Comparison of ENCODE assay signal across 10 cellular contexts in genomic region chr1:6241887-6242740, GRCh38. TPM values are rescaled to one million over a fixed set of nuclear protein-coding genes. Genes with fewer than 3 reads are reported as not detected.
A peak's percentile ranks its signal among the peaks of the same experiment; 100 is the strongest.
DNase-seq lines count a peak whose midpoint lies in the region; ATAC-seq, FAIRE-seq and TF ChIP-seq lines count a peak whose summit lies in the region.
"Had no signal": no experiment of that assay in that cellular context is flagged by ENCODE, and none has a peak within 500 bp of the region (broad histone marks: within the 10 kb centered on the region; RNA-seq: fewer than 3 reads in every experiment).

No MANE protein-coding gene starts in this region.

- BruUV-seq in HepG2 (replicated peaks; lab: Mats Ljungman, UMichigan) = no TSS peak

- H3K9me3 Mint-ChIP-seq in activated T-helper 1 cell treated with anti-CD3 and anti-CD28 coated beads, Interleukin-12 subunit alpha, Interleukin-12 subunit beta, Interleukin-2, Interleukin-4 antibody, amounts not matched to agents 30 ng/mL and 10 ng/mL and 1 ng/mL, durations not matched to agents 14 hours and 24 hours and 36 hours = no peaks in the 10 kb centered on the region
- H3K9me3 Mint-ChIP-seq: nephron had no signal

- POLR2A ChIA-PET in HepG2 (lab: Yijun Ruan, JAX) = interaction anchor here (0.8 to 1.1 kb wide), 2 partner anchors 9 to 37 kb away, joined by 3 read pairs; no protein-coding TSS in a partner anchor

- peaks cover 11 to 40% of the 10 kb centered on the region in 2 experiments; a peak in 4 of 5 replicates for H3K27me3 ChIP-seq in HepG2 (ENCODE audit: control insufficient read depth in 1 of 2, insufficient read depth in 2 of 2, low read length in 2 of 2)

- H3K27ac Mint-ChIP-seq in activated T-helper 1 cell treated with anti-CD3 and anti-CD28 coated beads, Interleukin-12 subunit alpha, Interleukin-12 subunit beta, Interleukin-2, Interleukin-4 antibody, amounts not matched to agents 30 ng/mL and 10 ng/mL and 1 ng/mL, durations not matched to agents 14 hours and 24 hours and 36 hours = no peak overlapping the region
- H3K27ac Mint-ChIP-seq: nephron had no signal

- H4K20me1 ChIP-seq in HepG2 (ENCODE audit: insufficient read depth, low read length) = 0 out of 2 replicates have a peak, but pooled peaks cover 5% of the 10 kb centered on the region

- CTCF ChIA-PET in HepG2 (lab: Yijun Ruan, JAX; ENCODE audit: low intra/inter-chr PET ratio, low total read pairs) = no interaction called here

- no peak for FAIRE-seq in HepG2 (lab: Jason Lieb, UNC)
- FAIRE-seq: K562 had no signal

- TF ChIP-seq POLR2A in HepG2 (IDR thresholded peaks at IDR 0.05; ENCODE audit: insufficient read depth in 1 of 2, low read depth in 2 of 2, low read length in 2 of 2) = no peak

- no peak overlapping the region for H3K27ac ChIP-seq in SK-N-MC
- no peak overlapping the region for H3K27ac ChIP-seq in HepG2 (ENCODE audit: extremely low read length, insufficient read depth, low read length)

- H2AFZ ChIP-seq in HepG2 (ENCODE audit: low read length) = no peak overlapping the region

- peak overlapping the region; percentile 27; the same call in 1 of the 2 replicates for H3K9ac ChIP-seq in ES-I3 (ENCODE audit: low read depth, low read length)
- no peak overlapping the region for H3K9ac ChIP-seq in SK-N-MC (ENCODE audit: insufficient read length)
- no peak overlapping the region for H3K9ac ChIP-seq in HepG2 (ENCODE audit: insufficient read depth, low read depth, low read length)

- TF ChIP-seq CTCF in HepG2 (CRISPR knock-in tag; IDR thresholded peaks at IDR 0.05) = no peak

- H3K4me1 ChIP-seq in ES-I3 (ENCODE audit: insufficient read depth, low read length) = peaks cover 24% of the 10 kb centered on the region
- peaks cover 60% of the 10 kb centered on the region for H3K4me1 ChIP-seq in HepG2 (ENCODE audit: insufficient read depth, low read length)

- no peaks in the 10 kb centered on the region for H3K36me3 ChIP-seq in ES-I3 (ENCODE audit: insufficient read depth, low read length)
- H3K36me3 ChIP-seq in SK-N-MC (ENCODE audit: insufficient read depth, low read length) = no peaks in the 10 kb centered on the region
- H3K36me3 ChIP-seq in HepG2 (replicated peaks in 1 of 2; ENCODE audit: control insufficient read depth in 1 of 2, insufficient read depth in 2 of 2, low read length in 2 of 2) = no peaks in the 10 kb centered on the region

- DNase-seq in SK-N-MC (ENCODE audit: low read depth, low spot score) (no peak), HepG2 (ENCODE audit: low spot score) (no peak), activated T-cell treated with anti-CD3 and anti-CD28 coated beads for 4 hours (no peak)
- DNase-seq in activated CD4-positive, alpha-beta T cell treated with anti-CD3 and anti-CD28 coated beads for 1 hour = no peak
- no peak for DNase-seq in activated T-helper 1 cell treated with anti-CD3 and anti-CD28 coated beads, Interleukin-12 subunit alpha, Interleukin-12 subunit beta, Interleukin-2, Interleukin-4 antibody, amounts not matched to agents 30 ng/mL and 10 ng/mL and 1 ng/mL, durations not matched to agents 14 hours and 24 hours and 36 hours (ENCODE audit: low spot score)
- DNase-seq: DND-41, foreskin melanocyte had no signal

- peaks cover 11% of the 10 kb centered on the region for H3K4me1 Mint-ChIP-seq in activated T-helper 1 cell treated with anti-CD3 and anti-CD28 coated beads, Interleukin-12 subunit alpha, Interleukin-12 subunit beta, Interleukin-2, Interleukin-4 antibody, amounts not matched to agents 30 ng/mL and 10 ng/mL and 1 ng/mL, durations not matched to agents 14 hours and 24 hours and 36 hours (ENCODE audit: low read depth)

- no peak for TF ChIP-seq RAD21 in HepG2 (CRISPR knock-in tag; IDR thresholded peaks at IDR 0.05)

- TF ChIP-seq EP300 in HepG2 (IDR thresholded peaks at IDR 0.05; ENCODE audit: low read depth in 2 of 2, low read length in 2 of 2) (no peak), HepG2 (CRISPR knock-in tag; IDR thresholded peaks at IDR 0.05; ENCODE audit: borderline replicate concordance) (no peak)

- no peak for ATAC-seq in HepG2
- ATAC-seq: K562 had no signal

- H3K27me3 Mint-ChIP-seq in activated T-helper 1 cell treated with anti-CD3 and anti-CD28 coated beads, Interleukin-12 subunit alpha, Interleukin-12 subunit beta, Interleukin-2, Interleukin-4 antibody, amounts not matched to agents 30 ng/mL and 10 ng/mL and 1 ng/mL, durations not matched to agents 14 hours and 24 hours and 36 hours (ENCODE audit: insufficient read depth) = peaks cover 48% of the 10 kb centered on the region

- peaks cover 3% of the 10 kb centered on the region for H3K36me3 Mint-ChIP-seq in activated T-helper 1 cell treated with anti-CD3 and anti-CD28 coated beads, Interleukin-12 subunit alpha, Interleukin-12 subunit beta, Interleukin-2, Interleukin-4 antibody, amounts not matched to agents 30 ng/mL and 10 ng/mL and 1 ng/mL, durations not matched to agents 14 hours and 24 hours and 36 hours (ENCODE audit: low read depth)

- in situ Hi-C loops in HepG2 (cut with HindIII; ENCODE audit: extremely low pct_ligation_motif_present, low pct_unique_long_range_greater_than_20kb) = loop anchor here (10.0 kb wide), 1 partner anchor 173 kb away; the partner anchor contains the start of gene HES2

- no peaks in the 10 kb centered on the region for H3K79me2 ChIP-seq in HepG2 (ENCODE audit: insufficient read depth, low read length)

- peak overlapping the region; percentile 27; the same call in 1 of the 2 replicates for H3K4me2 ChIP-seq in HepG2 (ENCODE audit: low read depth, low read length)

- intact Hi-C loops in HepG2 (cut with micrococcal nuclease; ENCODE audit: unreplicated experiment) = loop anchor here (2.0 to 10.0 kb wide), 2 partner anchors 37 to 137 kb away; no protein-coding TSS in a partner anchor
- intact Hi-C loops in activated T-helper 1 cell treated with anti-CD3 and anti-CD28 coated beads, Interleukin-12 subunit alpha, Interleukin-12 subunit beta, Interleukin-2, Interleukin-4 antibody, amounts not matched to agents 30 ng/mL and 10 ng/mL and 1 ng/mL, durations not matched to agents 14 hours and 24 hours and 36 hours (cut with micrococcal nuclease) = no loop called here

- H3K4me3 Mint-ChIP-seq in activated T-helper 1 cell treated with anti-CD3 and anti-CD28 coated beads, Interleukin-12 subunit alpha, Interleukin-12 subunit beta, Interleukin-2, Interleukin-4 antibody, amounts not matched to agents 30 ng/mL and 10 ng/mL and 1 ng/mL, durations not matched to agents 14 hours and 24 hours and 36 hours = no peak overlapping the region

- H3K9me3 ChIP-seq in ES-I3 (ENCODE audit: control insufficient read depth, insufficient read depth, low read length) (no peaks in the 10 kb centered on the region), SK-N-MC (ENCODE audit: low read depth, low read length) (no peaks in the 10 kb centered on the region), HepG2 (ENCODE audit: low read length) (no peaks in the 10 kb centered on the region)

- H3K4me3 ChIP-seq in SK-N-MC (peak overlapping the region; percentile 51), HepG2 (replicated peaks in 1 of 3; ENCODE audit: insufficient read depth in 1 of 3, low read depth in 2 of 3, low read length in 3 of 3) (peak overlapping the region; percentile 9 to 16 (median 16); a peak in 2 of 6 replicates)
- H3K4me3 ChIP-seq: K562 had no signal

- 43% methylated on average over 8 of the region's 99 CpGs for WGBS in HepG2 (ENCODE audit: low lambda C conversion rate)

RNA-seq across cellular contexts. Expression of gene HES3, which starts 1.9 kb away (rescaled TPM):
- not detected in 2 replicates for total RNA-seq in HepG2 (2016; rRNA removed; fragmentation: Illumina TruSeq; extraction: Trizol)
- not detected in 2 replicates for total RNA-seq in HepG2 (2016; cell fraction: cytosol; rRNA removed; fragmentation: Illumina TruSeq; extraction: Trizol; ENCODE audit: low read depth)
- total RNA-seq in HepG2 (2016; cell fraction: insoluble cytoplasmic fraction; rRNA removed; fragmentation: Illumina TruSeq; extraction: Trizol) = not detected in 2 replicates
- not detected in 2 replicates for total RNA-seq in HepG2 (2016; cell fraction: membrane; rRNA removed; fragmentation: Illumina TruSeq; extraction: Trizol)
- not detected in 2 replicates for total RNA-seq in HepG2 (2016; cell fraction: nucleus; rRNA removed; fragmentation: Illumina TruSeq; extraction: Trizol)
- not detected in 2 replicates for polyA plus RNA-seq in HepG2 (2011; rRNA removed)
- polyA plus RNA-seq in HepG2 (2011; cell fraction: cytosol; rRNA removed) = not detected in 2 replicates
- polyA plus RNA-seq in HepG2 (2011; cell fraction: nucleus; rRNA removed) = not detected in 2 replicates
- polyA plus RNA-seq in HepG2 (2012) = not detected in 2 replicates
- not detected in 2 replicates for polyA plus RNA-seq in HepG2 (2016; cell fraction: cytosol; fragmentation: Illumina TruSeq; extraction: Trizol; ENCODE audit: low read depth)
- not detected in 2 replicates for polyA plus RNA-seq in HepG2 (2016; cell fraction: insoluble cytoplasmic fraction; fragmentation: Illumina TruSeq; extraction: Trizol; ENCODE audit: low read depth)
- polyA plus RNA-seq in HepG2 (2016; cell fraction: membrane; fragmentation: Illumina TruSeq; extraction: Trizol; ENCODE audit: low read depth) = not detected in 2 replicates
- not detected in 2 replicates for polyA plus RNA-seq in HepG2 (2016; cell fraction: nucleus; fragmentation: Illumina TruSeq; extraction: Trizol; ENCODE audit: insufficient read depth, low read depth)
- not detected in 2 replicates for polyA minus RNA-seq in HepG2 (2011; rRNA and poly(A)+ RNA removed; ENCODE audit: low replicate concordance)
- not detected in 2 replicates for polyA minus RNA-seq in HepG2 (2011; cell fraction: cytosol; rRNA and poly(A)+ RNA removed)
- polyA minus RNA-seq in HepG2 (2011; cell fraction: nucleus; rRNA and poly(A)+ RNA removed) = not detected in 2 replicates
- not detected in 2 replicates for total RNA-seq in activated T-helper 1 cell treated with anti-CD3 and anti-CD28 coated beads, Interleukin-12 subunit alpha, Interleukin-12 subunit beta, Interleukin-2, Interleukin-4 antibody, amounts not matched to agents 30 ng/mL and 10 ng/mL and 1 ng/mL, durations not matched to agents 14 hours and 24 hours and 36 hours
- total RNA-seq: K562 had no signal
- polyA plus RNA-seq: K562 had no signal

RNA-seq across cellular contexts. Expression of gene ICMT, which starts 6.3 kb away (rescaled TPM):
- 61.7 and 69.7 TPM in 2 replicates for total RNA-seq in HepG2 (2016; rRNA removed; fragmentation: Illumina TruSeq; extraction: Trizol)
- 23.7 and 29.8 TPM in 2 replicates for total RNA-seq in HepG2 (2016; cell fraction: cytosol; rRNA removed; fragmentation: Illumina TruSeq; extraction: Trizol; ENCODE audit: low read depth)
- 60.0 and 68.5 TPM in 2 replicates for total RNA-seq in HepG2 (2016; cell fraction: insoluble cytoplasmic fraction; rRNA removed; fragmentation: Illumina TruSeq; extraction: Trizol)
- 90.0 and 91.4 TPM in 2 replicates for total RNA-seq in HepG2 (2016; cell fraction: membrane; rRNA removed; fragmentation: Illumina TruSeq; extraction: Trizol)
- total RNA-seq in HepG2 (2016; cell fraction: nucleus; rRNA removed; fragmentation: Illumina TruSeq; extraction: Trizol) = 45.6 and 50.8 TPM in 2 replicates
- polyA plus RNA-seq in HepG2 (2011; rRNA removed) = 23.1 and 24.6 TPM in 2 replicates
- 23.8 and 31.3 TPM in 2 replicates for polyA plus RNA-seq in HepG2 (2011; cell fraction: cytosol; rRNA removed)
- polyA plus RNA-seq in HepG2 (2011; cell fraction: nucleus; rRNA removed) = 8.9 and 10.8 TPM in 2 replicates
- polyA plus RNA-seq in HepG2 (2012) = 26.0 and 27.3 TPM in 2 replicates
- polyA plus RNA-seq in HepG2 (2016; cell fraction: cytosol; fragmentation: Illumina TruSeq; extraction: Trizol; ENCODE audit: low read depth) = 38.8 and 46.6 TPM in 2 replicates
- 66.5 and 67.0 TPM in 2 replicates for polyA plus RNA-seq in HepG2 (2016; cell fraction: insoluble cytoplasmic fraction; fragmentation: Illumina TruSeq; extraction: Trizol; ENCODE audit: low read depth)
- 87.3 and 91.3 TPM in 2 replicates for polyA plus RNA-seq in HepG2 (2016; cell fraction: membrane; fragmentation: Illumina TruSeq; extraction: Trizol; ENCODE audit: low read depth)
- 77.9 and 79.1 TPM in 2 replicates for polyA plus RNA-seq in HepG2 (2016; cell fraction: nucleus; fragmentation: Illumina TruSeq; extraction: Trizol; ENCODE audit: insufficient read depth, low read depth)
- polyA minus RNA-seq in HepG2 (2011; rRNA and poly(A)+ RNA removed; ENCODE audit: low replicate concordance) = 42.4 and 109 TPM in 2 replicates
- 24.0 and 31.1 TPM in 2 replicates for polyA minus RNA-seq in HepG2 (2011; cell fraction: cytosol; rRNA and poly(A)+ RNA removed)
- 12.5 and 14.2 TPM in 2 replicates for polyA minus RNA-seq in HepG2 (2011; cell fraction: nucleus; rRNA and poly(A)+ RNA removed)
- 65.0 and 65.9 TPM in 2 replicates for total RNA-seq in activated T-helper 1 cell treated with anti-CD3 and anti-CD28 coated beads, Interleukin-12 subunit alpha, Interleukin-12 subunit beta, Interleukin-2, Interleukin-4 antibody, amounts not matched to agents 30 ng/mL and 10 ng/mL and 1 ng/mL, durations not matched to agents 14 hours and 24 hours and 36 hours

RNA-seq across cellular contexts. Expression of gene GPR153, which starts 18.8 kb away (rescaled TPM):
- total RNA-seq in HepG2 (2016; rRNA removed; fragmentation: Illumina TruSeq; extraction: Trizol) = 0.27 and 0.31 TPM in 2 replicates
- 0.09 and 0.10 TPM in 2 replicates for total RNA-seq in HepG2 (2016; cell fraction: cytosol; rRNA removed; fragmentation: Illumina TruSeq; extraction: Trizol; ENCODE audit: low read depth)
- total RNA-seq in HepG2 (2016; cell fraction: insoluble cytoplasmic fraction; rRNA removed; fragmentation: Illumina TruSeq; extraction: Trizol) = 0.12 and 0.28 TPM in 2 replicates
- total RNA-seq in HepG2 (2016; cell fraction: membrane; rRNA removed; fragmentation: Illumina TruSeq; extraction: Trizol) = 0.34 TPM in 2 replicates
- 0.31 TPM in 2 replicates for total RNA-seq in HepG2 (2016; cell fraction: nucleus; rRNA removed; fragmentation: Illumina TruSeq; extraction: Trizol)
- 0.22 and 0.44 TPM in 2 replicates for polyA plus RNA-seq in HepG2 (2011; rRNA removed)
- 0.19 and 0.31 TPM in 2 replicates for polyA plus RNA-seq in HepG2 (2011; cell fraction: cytosol; rRNA removed)
- 0.50 and 0.85 TPM in 2 replicates for polyA plus RNA-seq in HepG2 (2011; cell fraction: nucleus; rRNA removed)
- polyA plus RNA-seq in HepG2 (2012) = 0.15 and 0.28 TPM in 2 replicates
- polyA plus RNA-seq in HepG2 (2016; cell fraction: cytosol; fragmentation: Illumina TruSeq; extraction: Trizol; ENCODE audit: low read depth) = 0.09 and 0.19 TPM in 2 replicates
- polyA plus RNA-seq in HepG2 (2016; cell fraction: insoluble cytoplasmic fraction; fragmentation: Illumina TruSeq; extraction: Trizol; ENCODE audit: low read depth) = 0.29 and 0.35 TPM in 2 replicates
- 0.34 and 0.41 TPM in 2 replicates for polyA plus RNA-seq in HepG2 (2016; cell fraction: membrane; fragmentation: Illumina TruSeq; extraction: Trizol; ENCODE audit: low read depth)
- 0.17 and 0.36 TPM in 2 replicates for polyA plus RNA-seq in HepG2 (2016; cell fraction: nucleus; fragmentation: Illumina TruSeq; extraction: Trizol; ENCODE audit: insufficient read depth, low read depth)
- 0.98 and 5.5 TPM in 2 replicates for polyA minus RNA-seq in HepG2 (2011; rRNA and poly(A)+ RNA removed; ENCODE audit: low replicate concordance)
- polyA minus RNA-seq in HepG2 (2011; cell fraction: cytosol; rRNA and poly(A)+ RNA removed) = 0.30 and 0.44 TPM in 2 replicates
- polyA minus RNA-seq in HepG2 (2011; cell fraction: nucleus; rRNA and poly(A)+ RNA removed) = 0.25 and 0.26 TPM in 2 replicates
- total RNA-seq in activated T-helper 1 cell treated with anti-CD3 and anti-CD28 coated beads, Interleukin-12 subunit alpha, Interleukin-12 subunit beta, Interleukin-2, Interleukin-4 antibody, amounts not matched to agents 30 ng/mL and 10 ng/mL and 1 ng/mL, durations not matched to agents 14 hours and 24 hours and 36 hours = 1.4 and 1.6 TPM in 2 replicates

RNA-seq across cellular contexts. Expression of gene RNF207, which starts 36.2 kb away (rescaled TPM):
- total RNA-seq in HepG2 (2016; rRNA removed; fragmentation: Illumina TruSeq; extraction: Trizol) = 1.7 and 9.8 TPM in 2 replicates
- total RNA-seq in HepG2 (2016; cell fraction: cytosol; rRNA removed; fragmentation: Illumina TruSeq; extraction: Trizol; ENCODE audit: low read depth) = 2.0 and 3.0 TPM in 2 replicates
- total RNA-seq in HepG2 (2016; cell fraction: insoluble cytoplasmic fraction; rRNA removed; fragmentation: Illumina TruSeq; extraction: Trizol) = 2.1 and 8.9 TPM in 2 replicates
- total RNA-seq in HepG2 (2016; cell fraction: membrane; rRNA removed; fragmentation: Illumina TruSeq; extraction: Trizol) = 2.4 and 2.5 TPM in 2 replicates
- total RNA-seq in HepG2 (2016; cell fraction: nucleus; rRNA removed; fragmentation: Illumina TruSeq; extraction: Trizol) = 14.8 and 17.7 TPM in 2 replicates
- polyA plus RNA-seq in HepG2 (2011; rRNA removed) = 15.9 and 17.9 TPM in 2 replicates
- 3.1 and 5.5 TPM in 2 replicates for polyA plus RNA-seq in HepG2 (2011; cell fraction: cytosol; rRNA removed)
- 282 and 411 TPM in 2 replicates for polyA plus RNA-seq in HepG2 (2011; cell fraction: nucleus; rRNA removed)
- polyA plus RNA-seq in HepG2 (2012) = 3.9 and 4.0 TPM in 2 replicates
- polyA plus RNA-seq in HepG2 (2016; cell fraction: cytosol; fragmentation: Illumina TruSeq; extraction: Trizol; ENCODE audit: low read depth) = 0.45 and 0.62 TPM in 2 replicates
- 1.8 and 3.9 TPM in 2 replicates for polyA plus RNA-seq in HepG2 (2016; cell fraction: insoluble cytoplasmic fraction; fragmentation: Illumina TruSeq; extraction: Trizol; ENCODE audit: low read depth)
- 0.85 and 1.2 TPM in 2 replicates for polyA plus RNA-seq in HepG2 (2016; cell fraction: membrane; fragmentation: Illumina TruSeq; extraction: Trizol; ENCODE audit: low read depth)
- 47.0 and 48.9 TPM in 2 replicates for polyA plus RNA-seq in HepG2 (2016; cell fraction: nucleus; fragmentation: Illumina TruSeq; extraction: Trizol; ENCODE audit: insufficient read depth, low read depth)
- 16.5 and 27.5 TPM in 2 replicates for polyA minus RNA-seq in HepG2 (2011; rRNA and poly(A)+ RNA removed; ENCODE audit: low replicate concordance)
- 2.5 TPM in 2 replicates for polyA minus RNA-seq in HepG2 (2011; cell fraction: cytosol; rRNA and poly(A)+ RNA removed)
- polyA minus RNA-seq in HepG2 (2011; cell fraction: nucleus; rRNA and poly(A)+ RNA removed) = 30.0 and 38.2 TPM in 2 replicates
- total RNA-seq in activated T-helper 1 cell treated with anti-CD3 and anti-CD28 coated beads, Interleukin-12 subunit alpha, Interleukin-12 subunit beta, Interleukin-2, Interleukin-4 antibody, amounts not matched to agents 30 ng/mL and 10 ng/mL and 1 ng/mL, durations not matched to agents 14 hours and 24 hours and 36 hours = 65.8 and 71.6 TPM in 2 replicates

RNA-seq across cellular contexts. Expression of gene RPL22, which starts 42.7 kb away (rescaled TPM):
- total RNA-seq in HepG2 (2016; rRNA removed; fragmentation: Illumina TruSeq; extraction: Trizol) = 545 and 787 TPM in 2 replicates
- 342 and 387 TPM in 2 replicates for total RNA-seq in HepG2 (2016; cell fraction: cytosol; rRNA removed; fragmentation: Illumina TruSeq; extraction: Trizol; ENCODE audit: low read depth)
- total RNA-seq in HepG2 (2016; cell fraction: insoluble cytoplasmic fraction; rRNA removed; fragmentation: Illumina TruSeq; extraction: Trizol) = 525 and 788 TPM in 2 replicates
- total RNA-seq in HepG2 (2016; cell fraction: membrane; rRNA removed; fragmentation: Illumina TruSeq; extraction: Trizol) = 707 and 829 TPM in 2 replicates
- 180 and 186 TPM in 2 replicates for total RNA-seq in HepG2 (2016; cell fraction: nucleus; rRNA removed; fragmentation: Illumina TruSeq; extraction: Trizol)
- polyA plus RNA-seq in HepG2 (2011; rRNA removed) = 146 and 214 TPM in 2 replicates
- polyA plus RNA-seq in HepG2 (2011; cell fraction: cytosol; rRNA removed) = 92.5 and 127 TPM in 2 replicates
- polyA plus RNA-seq in HepG2 (2011; cell fraction: nucleus; rRNA removed) = 29.2 and 40.5 TPM in 2 replicates
- 1,228 and 1,771 TPM in 2 replicates for polyA plus RNA-seq in HepG2 (2012)
- 1,048 and 1,064 TPM in 2 replicates for polyA plus RNA-seq in HepG2 (2016; cell fraction: cytosol; fragmentation: Illumina TruSeq; extraction: Trizol; ENCODE audit: low read depth)
- 1,078 and 1,177 TPM in 2 replicates for polyA plus RNA-seq in HepG2 (2016; cell fraction: insoluble cytoplasmic fraction; fragmentation: Illumina TruSeq; extraction: Trizol; ENCODE audit: low read depth)
- polyA plus RNA-seq in HepG2 (2016; cell fraction: membrane; fragmentation: Illumina TruSeq; extraction: Trizol; ENCODE audit: low read depth) = 1,296 and 1,373 TPM in 2 replicates
- polyA plus RNA-seq in HepG2 (2016; cell fraction: nucleus; fragmentation: Illumina TruSeq; extraction: Trizol; ENCODE audit: insufficient read depth, low read depth) = 473 and 475 TPM in 2 replicates
- polyA minus RNA-seq in HepG2 (2011; rRNA and poly(A)+ RNA removed; ENCODE audit: low replicate concordance) = 12.9 and 31.5 TPM in 2 replicates
- 48.1 and 62.3 TPM in 2 replicates for polyA minus RNA-seq in HepG2 (2011; cell fraction: cytosol; rRNA and poly(A)+ RNA removed)
- 53.2 and 59.9 TPM in 2 replicates for polyA minus RNA-seq in HepG2 (2011; cell fraction: nucleus; rRNA and poly(A)+ RNA removed)
- 421 and 457 TPM in 2 replicates for total RNA-seq in activated T-helper 1 cell treated with anti-CD3 and anti-CD28 coated beads, Interleukin-12 subunit alpha, Interleukin-12 subunit beta, Interleukin-2, Interleukin-4 antibody, amounts not matched to agents 30 ng/mL and 10 ng/mL and 1 ng/mL, durations not matched to agents 14 hours and 24 hours and 36 hours
